Comparison of ENCODE assay signal across 1 cellular context in genomic region chr2:28389399-28390240, GRCh38.
A peak's percentile ranks its signal among the peaks of the same experiment; 100 is the strongest.
TF ChIP-seq lines count a peak whose summit lies in the region.

No MANE protein-coding gene starts in this region.

TF ChIP-seq in HepG2, 621 proteins besides CTCF, POLR2A, EP300 and RAD21 (continued from another document and continues in another):
- TF ChIP-seq, protein P1, sequence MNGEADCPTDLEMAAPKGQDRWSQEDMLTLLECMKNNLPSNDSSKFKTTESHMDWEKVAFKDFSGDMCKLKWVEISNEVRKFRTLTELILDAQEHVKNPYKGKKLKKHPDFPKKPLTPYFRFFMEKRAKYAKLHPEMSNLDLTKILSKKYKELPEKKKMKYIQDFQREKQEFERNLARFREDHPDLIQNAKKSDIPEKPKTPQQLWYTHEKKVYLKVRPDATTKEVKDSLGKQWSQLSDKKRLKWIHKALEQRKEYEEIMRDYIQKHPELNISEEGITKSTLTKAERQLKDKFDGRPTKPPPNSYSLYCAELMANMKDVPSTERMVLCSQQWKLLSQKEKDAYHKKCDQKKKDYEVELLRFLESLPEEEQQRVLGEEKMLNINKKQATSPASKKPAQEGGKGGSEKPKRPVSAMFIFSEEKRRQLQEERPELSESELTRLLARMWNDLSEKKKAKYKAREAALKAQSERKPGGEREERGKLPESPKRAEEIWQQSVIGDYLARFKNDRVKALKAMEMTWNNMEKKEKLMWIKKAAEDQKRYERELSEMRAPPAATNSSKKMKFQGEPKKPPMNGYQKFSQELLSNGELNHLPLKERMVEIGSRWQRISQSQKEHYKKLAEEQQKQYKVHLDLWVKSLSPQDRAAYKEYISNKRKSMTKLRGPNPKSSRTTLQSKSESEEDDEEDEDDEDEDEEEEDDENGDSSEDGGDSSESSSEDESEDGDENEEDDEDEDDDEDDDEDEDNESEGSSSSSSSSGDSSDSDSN (CRISPR knock-in tag; IDR thresholded peaks at IDR 0.05) = peak; percentile 84; the same call in 1 of the 2 replicates
- TF ChIP-seq ZNF670 (CRISPR knock-in tag; IDR thresholded peaks at IDR 0.05; ENCODE audit: borderline replicate concordance) (0 out of 2 replicates have a peak, but pooled peaks have one; percentile 31), ZNF550 (CRISPR knock-in tag; IDR thresholded peaks at IDR 0.05; ENCODE audit: borderline replicate concordance) (0 out of 2 replicates have a peak, but pooled peaks have one; percentile 16), HMG20A (CRISPR knock-in tag; IDR thresholded peaks at IDR 0.05; ENCODE audit: borderline replicate concordance) (0 out of 2 replicates have a peak, but pooled peaks have one; percentile 5), SMAD1 (CRISPR knock-in tag; IDR thresholded peaks at IDR 0.05; ENCODE audit: borderline replicate concordance, low read depth) (peak; percentile 47; the same call in 1 of the 2 replicates), MXD3 (CRISPR knock-in tag; IDR thresholded peaks at IDR 0.05) (0 out of 2 replicates have a peak, but pooled peaks have one; percentile 17), ZNF556 (CRISPR knock-in tag; IDR thresholded peaks at IDR 0.05; ENCODE audit: borderline replicate concordance) (no peak), XRCC5 (optimal IDR thresholded peaks at IDR 0.05; ENCODE audit: low read length) (peak; percentile 43), PITX1 (CRISPR knock-in tag; IDR thresholded peaks at IDR 0.05) (0 out of 2 replicates have a peak, but pooled peaks have one; percentile 12), AGO1 (IDR thresholded peaks at IDR 0.05; ENCODE audit: low read depth, low read length, poor library complexity, severe bottlenecking) (peak; percentile 13), SMYD3 (CRISPR knock-in tag; IDR thresholded peaks at IDR 0.05) (0 out of 2 replicates have a peak, but pooled peaks have one; percentile 53), CCDC6 (CRISPR knock-in tag; IDR thresholded peaks at IDR 0.05) (no peak), ZNF292 (CRISPR knock-in tag; IDR thresholded peaks at IDR 0.05; ENCODE audit: borderline replicate concordance, low read depth) (peak; percentile 33; the same call in 1 of the 2 replicates), AKAP8 (CRISPR knock-in tag; IDR thresholded peaks at IDR 0.05) (0 out of 2 replicates have a peak, but pooled peaks have one; percentile 41), ZNF414 (CRISPR knock-in tag; IDR thresholded peaks at IDR 0.05) (no peak), ZNF891 (CRISPR knock-in tag; IDR thresholded peaks at IDR 0.05) (peak; percentile 30; the same call in 1 of the 2 replicates), ASH2L (IDR thresholded peaks at IDR 0.05; ENCODE audit: insufficient read length, low read depth, low read length) (peak; percentile 30), SP140L (CRISPR knock-in tag; IDR thresholded peaks at IDR 0.05; ENCODE audit: borderline replicate concordance) (no peak), ZFP82 (CRISPR knock-in tag; IDR thresholded peaks at IDR 0.05; ENCODE audit: borderline replicate concordance) (no peak), ZNF276 (CRISPR knock-in tag; IDR thresholded peaks at IDR 0.05; ENCODE audit: low read depth) (no peak), ZNF607 (CRISPR knock-in tag; IDR thresholded peaks at IDR 0.05; ENCODE audit: borderline replicate concordance) (0 out of 2 replicates have a peak, but pooled peaks have one; percentile 8), ZNF124 (CRISPR knock-in tag; IDR thresholded peaks at IDR 0.05) (no peak), CC2D1A (CRISPR knock-in tag; IDR thresholded peaks at IDR 0.05) (peak; percentile 45; the same call in 1 of the 2 replicates), CSRNP1 (CRISPR knock-in tag; IDR thresholded peaks at IDR 0.05) (peak; percentile 61; the same call in 1 of the 2 replicates), NCOA1 (CRISPR knock-in tag; IDR thresholded peaks at IDR 0.05) (0 out of 2 replicates have a peak, but pooled peaks have one; percentile 43), ZNF451 (CRISPR knock-in tag; IDR thresholded peaks at IDR 0.05) (0 out of 2 replicates have a peak, but pooled peaks have one; percentile 2), ZNF616 (CRISPR knock-in tag; IDR thresholded peaks at IDR 0.05; ENCODE audit: low read depth) (0 out of 2 replicates have a peak, but pooled peaks have one; percentile 47), ONECUT2 (CRISPR knock-in tag; IDR thresholded peaks at IDR 0.05) (no peak), ZNF280B (CRISPR knock-in tag; IDR thresholded peaks at IDR 0.05; ENCODE audit: borderline replicate concordance) (no peak), USF2 (IDR thresholded peaks at IDR 0.05; ENCODE audit: low read depth, low read length) (no peak), USF2 (CRISPR knock-in tag; IDR thresholded peaks at IDR 0.05; ENCODE audit: borderline replicate concordance) (no peak)
- TF ChIP-seq, protein P2, sequence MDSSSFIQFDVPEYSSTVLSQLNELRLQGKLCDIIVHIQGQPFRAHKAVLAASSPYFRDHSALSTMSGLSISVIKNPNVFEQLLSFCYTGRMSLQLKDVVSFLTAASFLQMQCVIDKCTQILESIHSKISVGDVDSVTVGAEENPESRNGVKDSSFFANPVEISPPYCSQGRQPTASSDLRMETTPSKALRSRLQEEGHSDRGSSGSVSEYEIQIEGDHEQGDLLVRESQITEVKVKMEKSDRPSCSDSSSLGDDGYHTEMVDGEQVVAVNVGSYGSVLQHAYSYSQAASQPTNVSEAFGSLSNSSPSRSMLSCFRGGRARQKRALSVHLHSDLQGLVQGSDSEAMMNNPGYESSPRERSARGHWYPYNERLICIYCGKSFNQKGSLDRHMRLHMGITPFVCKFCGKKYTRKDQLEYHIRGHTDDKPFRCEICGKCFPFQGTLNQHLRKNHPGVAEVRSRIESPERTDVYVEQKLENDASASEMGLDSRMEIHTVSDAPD (CRISPR knock-in tag; IDR thresholded peaks at IDR 0.05) = 0 out of 2 replicates have a peak, but pooled peaks have one; percentile 40
- TF ChIP-seq, protein P3, sequence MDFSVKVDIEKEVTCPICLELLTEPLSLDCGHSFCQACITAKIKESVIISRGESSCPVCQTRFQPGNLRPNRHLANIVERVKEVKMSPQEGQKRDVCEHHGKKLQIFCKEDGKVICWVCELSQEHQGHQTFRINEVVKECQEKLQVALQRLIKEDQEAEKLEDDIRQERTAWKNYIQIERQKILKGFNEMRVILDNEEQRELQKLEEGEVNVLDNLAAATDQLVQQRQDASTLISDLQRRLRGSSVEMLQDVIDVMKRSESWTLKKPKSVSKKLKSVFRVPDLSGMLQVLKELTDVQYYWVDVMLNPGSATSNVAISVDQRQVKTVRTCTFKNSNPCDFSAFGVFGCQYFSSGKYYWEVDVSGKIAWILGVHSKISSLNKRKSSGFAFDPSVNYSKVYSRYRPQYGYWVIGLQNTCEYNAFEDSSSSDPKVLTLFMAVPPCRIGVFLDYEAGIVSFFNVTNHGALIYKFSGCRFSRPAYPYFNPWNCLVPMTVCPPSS (IDR thresholded peaks at IDR 0.05) = no peak
- TF ChIP-seq, protein P4, sequence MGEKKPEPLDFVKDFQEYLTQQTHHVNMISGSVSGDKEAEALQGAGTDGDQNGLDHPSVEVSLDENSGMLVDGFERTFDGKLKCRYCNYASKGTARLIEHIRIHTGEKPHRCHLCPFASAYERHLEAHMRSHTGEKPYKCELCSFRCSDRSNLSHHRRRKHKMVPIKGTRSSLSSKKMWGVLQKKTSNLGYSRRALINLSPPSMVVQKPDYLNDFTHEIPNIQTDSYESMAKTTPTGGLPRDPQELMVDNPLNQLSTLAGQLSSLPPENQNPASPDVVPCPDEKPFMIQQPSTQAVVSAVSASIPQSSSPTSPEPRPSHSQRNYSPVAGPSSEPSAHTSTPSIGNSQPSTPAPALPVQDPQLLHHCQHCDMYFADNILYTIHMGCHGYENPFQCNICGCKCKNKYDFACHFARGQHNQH (CRISPR knock-in tag; IDR thresholded peaks at IDR 0.05) = 0 out of 2 replicates have a peak, but pooled peaks have one; percentile 2
- TF ChIP-seq, protein P5, sequence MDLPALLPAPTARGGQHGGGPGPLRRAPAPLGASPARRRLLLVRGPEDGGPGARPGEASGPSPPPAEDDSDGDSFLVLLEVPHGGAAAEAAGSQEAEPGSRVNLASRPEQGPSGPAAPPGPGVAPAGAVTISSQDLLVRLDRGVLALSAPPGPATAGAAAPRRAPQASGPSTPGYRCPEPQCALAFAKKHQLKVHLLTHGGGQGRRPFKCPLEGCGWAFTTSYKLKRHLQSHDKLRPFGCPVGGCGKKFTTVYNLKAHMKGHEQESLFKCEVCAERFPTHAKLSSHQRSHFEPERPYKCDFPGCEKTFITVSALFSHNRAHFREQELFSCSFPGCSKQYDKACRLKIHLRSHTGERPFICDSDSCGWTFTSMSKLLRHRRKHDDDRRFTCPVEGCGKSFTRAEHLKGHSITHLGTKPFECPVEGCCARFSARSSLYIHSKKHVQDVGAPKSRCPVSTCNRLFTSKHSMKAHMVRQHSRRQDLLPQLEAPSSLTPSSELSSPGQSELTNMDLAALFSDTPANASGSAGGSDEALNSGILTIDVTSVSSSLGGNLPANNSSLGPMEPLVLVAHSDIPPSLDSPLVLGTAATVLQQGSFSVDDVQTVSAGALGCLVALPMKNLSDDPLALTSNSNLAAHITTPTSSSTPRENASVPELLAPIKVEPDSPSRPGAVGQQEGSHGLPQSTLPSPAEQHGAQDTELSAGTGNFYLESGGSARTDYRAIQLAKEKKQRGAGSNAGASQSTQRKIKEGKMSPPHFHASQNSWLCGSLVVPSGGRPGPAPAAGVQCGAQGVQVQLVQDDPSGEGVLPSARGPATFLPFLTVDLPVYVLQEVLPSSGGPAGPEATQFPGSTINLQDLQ (CRISPR knock-in tag; IDR thresholded peaks at IDR 0.05) = no peak
- TF ChIP-seq, protein P6, sequence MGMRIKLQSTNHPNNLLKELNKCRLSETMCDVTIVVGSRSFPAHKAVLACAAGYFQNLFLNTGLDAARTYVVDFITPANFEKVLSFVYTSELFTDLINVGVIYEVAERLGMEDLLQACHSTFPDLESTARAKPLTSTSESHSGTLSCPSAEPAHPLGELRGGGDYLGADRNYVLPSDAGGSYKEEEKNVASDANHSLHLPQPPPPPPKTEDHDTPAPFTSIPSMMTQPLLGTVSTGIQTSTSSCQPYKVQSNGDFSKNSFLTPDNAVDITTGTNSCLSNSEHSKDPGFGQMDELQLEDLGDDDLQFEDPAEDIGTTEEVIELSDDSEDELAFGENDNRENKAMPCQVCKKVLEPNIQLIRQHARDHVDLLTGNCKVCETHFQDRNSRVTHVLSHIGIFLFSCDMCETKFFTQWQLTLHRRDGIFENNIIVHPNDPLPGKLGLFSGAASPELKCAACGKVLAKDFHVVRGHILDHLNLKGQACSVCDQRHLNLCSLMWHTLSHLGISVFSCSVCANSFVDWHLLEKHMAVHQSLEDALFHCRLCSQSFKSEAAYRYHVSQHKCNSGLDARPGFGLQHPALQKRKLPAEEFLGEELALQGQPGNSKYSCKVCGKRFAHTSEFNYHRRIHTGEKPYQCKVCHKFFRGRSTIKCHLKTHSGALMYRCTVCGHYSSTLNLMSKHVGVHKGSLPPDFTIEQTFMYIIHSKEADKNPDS (CRISPR knock-in tag; IDR thresholded peaks at IDR 0.05) = peak; percentile 48; the same call in 1 of the 2 replicates
